ENCODE assay signal across 1 cellular context in genomic region chr4:60865238-60865637, GRCh38.
TF ChIP-seq lines count a peak whose summit lies in the region.

No MANE protein-coding gene starts in this region.

TF ChIP-seq in GM23338, 12 proteins besides CTCF, POLR2A, EP300 and RAD21 (continued from another document):
- TF ChIP-seq ZNF462 (CRISPR knock-in tag; IDR thresholded peaks at IDR 0.05) (no peak), POLR2AphosphoS5 (IDR thresholded peaks at IDR 0.05; ENCODE audit: low read depth) (no peak), ETS1 (IDR thresholded peaks at IDR 0.05) (no peak), NANOG (IDR thresholded peaks at IDR 0.05; ENCODE audit: borderline replicate concordance) (no peak), CREB1 (CRISPR knock-in tag; IDR thresholded peaks at IDR 0.05; ENCODE audit: low read depth) (no peak)
